ENCODE assay signal across 8 cellular contexts in genomic region chr20:45293041-45294002, GRCh38. TPM values are rescaled to one million over a fixed set of nuclear protein-coding genes. Genes with fewer than 3 reads are reported as not detected.
DNase-seq lines count a peak whose midpoint lies in the region; ATAC-seq and TF ChIP-seq lines count a peak whose summit lies in the region.

No MANE protein-coding gene starts in this region.

- H3K27me3 Mint-ChIP-seq in activated CD4-positive, alpha-beta T cell treated with anti-CD3 and anti-CD28 coated beads, Interleukin-2, amount 10 ng/mL, durations not matched to agents 7 days and 5 days = peaks cover 36% of the 10 kb centered on the region

- H3K4me3 Mint-ChIP-seq in activated CD4-positive, alpha-beta T cell treated with anti-CD3 and anti-CD28 coated beads, Interleukin-2, amount 10 ng/mL, durations not matched to agents 7 days and 5 days = peak overlapping the region; percentile 62

- H3K4me1 ChIP-seq in left lung = peaks cover 8 to 23% of the 10 kb centered on the region in 2 donors

- no peaks in the 10 kb centered on the region for H3K9me3 ChIP-seq in left lung

- peak; percentile 92 for TF ChIP-seq CTCF in left lung (IDR thresholded peaks at IDR 0.05)

- H3K9me3 Mint-ChIP-seq in activated CD4-positive, alpha-beta T cell treated with anti-CD3 and anti-CD28 coated beads, Interleukin-2, amount 10 ng/mL, durations not matched to agents 7 days and 5 days = no peaks in the 10 kb centered on the region

- H3K4me3 ChIP-seq in left lung = peak overlapping the region; percentile 45 to 59

- no peaks in the 10 kb centered on the region for H3K36me3 ChIP-seq in left lung

- H3K27ac ChIP-seq in left lung = peak overlapping the region; percentile 7 to 77

- intact Hi-C loops in left lung (cut with DNase I) = no loop called here

- POLR2A ChIA-PET in activated CD4-positive, alpha-beta T cell treated with anti-CD3 and anti-CD28 coated beads, Interleukin-2, amount 10 ng/mL, durations not matched to agents 7 days and 5 days (lab: Charles Lee) = interaction anchor here (1.0 to 1.3 kb wide), 2 partner anchors 172 to 492 kb away, joined by 3 read pairs; no protein-coding TSS in a partner anchor

- H3K27me3 ChIP-seq in left lung = peaks cover 0 to 56% of the 10 kb centered on the region in 2 donors

- H3K36me3 Mint-ChIP-seq in activated CD4-positive, alpha-beta T cell treated with anti-CD3 and anti-CD28 coated beads, Interleukin-2, amount 10 ng/mL, durations not matched to agents 7 days and 5 days (ENCODE audit: low read depth) = no peaks in the 10 kb centered on the region

- no peak overlapping the region for H3K27ac Mint-ChIP-seq in activated CD4-positive, alpha-beta T cell treated with anti-CD3 and anti-CD28 coated beads, Interleukin-2, amount 10 ng/mL, durations not matched to agents 7 days and 5 days

- ATAC-seq in left lung = peak; percentile 93
- ATAC-seq in HG02642 (IDR thresholded peaks at IDR 0.05; ENCODE audit: poor library complexity, unreplicated experiment) = no peak

- peaks cover 13% of the 10 kb centered on the region for H3K4me1 Mint-ChIP-seq in activated CD4-positive, alpha-beta T cell treated with anti-CD3 and anti-CD28 coated beads, Interleukin-2, amount 10 ng/mL, durations not matched to agents 7 days and 5 days

- CTCF ChIA-PET in activated CD4-positive, alpha-beta T cell treated with anti-CD3 and anti-CD28 coated beads, Interleukin-2, amount 10 ng/mL, durations not matched to agents 7 days and 5 days (lab: Charles Lee) = interaction anchor here (0.6 to 5.7 kb wide), 35 partner anchors 7 to 526 kb away, joined by 3 to 73 read pairs (median 4); partner anchors contain the start of genes SDC4 and SYS1

- DNase-seq in CD1c-positive myeloid dendritic cell (ENCODE audit: extremely low spot score) (peak; percentile 82), HCEC 1CT (peak; percentile 29), NCI-H2227 treated with DMSO at 0.1 percent for 48 hours (lab: John Stamatoyannopoulos, UW) (peak; percentile 88), dedifferentiated amniotic fluid mesenchymal stem cell (ENCODE audit: extremely low spot score) (peak; percentile 73), left lung (peak; percentile 80 to 97)
- DNase-seq in activated CD4-positive, alpha-beta T cell treated with anti-CD3 and anti-CD28 coated beads, Interleukin-2, amount 10 ng/mL, durations not matched to agents 7 days and 5 days = peak; percentile 81
- DNase-seq in stimulated activated CD4-positive, alpha-beta T cell treated with anti-CD3 and anti-CD28 coated beads, Interleukin-2, amount 100 ng/mL, for 24 hours = peak; percentile 89 to 93

RNA-seq across cellular contexts. Expression of gene RBPJL, which starts 13.3 kb away (rescaled TPM):
- not detected for total RNA-seq in activated CD4-positive, alpha-beta T cell treated with anti-CD3 and anti-CD28 coated beads, Interleukin-2, amount 10 ng/mL, durations not matched to agents 7 days and 5 days
- not detected for total RNA-seq in left lung

RNA-seq across cellular contexts. Expression of gene MATN4, which starts 14.8 kb away (rescaled TPM):
- under 1 TPM; 0.17 to 0.25 TPM for total RNA-seq in activated CD4-positive, alpha-beta T cell treated with anti-CD3 and anti-CD28 coated beads, Interleukin-2, amount 10 ng/mL, durations not matched to agents 7 days and 5 days
- total RNA-seq in left lung = under 1 TPM in 1 of 2 donors, not detected in 1; 0.23 TPM

RNA-seq across cellular contexts. Expression of gene SLPI, which starts 39.0 kb away (rescaled TPM):
- under 1 TPM in 1 of 2 experiments, not detected in 1; 0.37 TPM for total RNA-seq in activated CD4-positive, alpha-beta T cell treated with anti-CD3 and anti-CD28 coated beads, Interleukin-2, amount 10 ng/mL, durations not matched to agents 7 days and 5 days
- 100 to 1,000 TPM; 496 to 672 TPM for total RNA-seq in left lung

RNA-seq across cellular contexts. Expression of gene SDC4, which starts 54.9 kb away (rescaled TPM):
- 1 to 10 TPM; 7.5 to 8.1 TPM for total RNA-seq in activated CD4-positive, alpha-beta T cell treated with anti-CD3 and anti-CD28 coated beads, Interleukin-2, amount 10 ng/mL, durations not matched to agents 7 days and 5 days
- total RNA-seq in left lung = 100 to 1,000 TPM; 199 to 329 TPM

Comparison
In these comparisons a context has a peak if more than half of its experiments do, and no peak if none do; other contexts are left out.
1. DNase-seq: peak in every context shown above with its lines; median percentile 91 in stimulated activated CD4-positive, alpha-beta T cell treated with anti-CD3 and anti-CD28 coated beads, Interleukin-2, amount 100 ng/mL, for 24 hours; 88 in left lung; 88 in NCI-H2227 treated with DMSO at 0.1 percent for 48 hours; 82 in CD1c-positive myeloid dendritic cell; 81 in activated CD4-positive, alpha-beta T cell treated with anti-CD3 and anti-CD28 coated beads, Interleukin-2, amount 10 ng/mL, durations not matched to agents 7 days and 5 days; 73 in dedifferentiated amniotic fluid mesenchymal stem cell; 29 in HCEC 1CT.
2. RNA of gene SLPI, which starts 39.0 kb away (total RNA-seq): 496 to 672 TPM in left lung; 0.37 TPM in activated CD4-positive, alpha-beta T cell treated with anti-CD3 and anti-CD28 coated beads, Interleukin-2, amount 10 ng/mL, durations not matched to agents 7 days and 5 days; every median in the first group is over 100 times any median in the second.